19 cellular contexts compared by ENCODE assay signal in genomic region chr5:59645380-59645779, GRCh38.
"Had no signal": no experiment of that assay in that cellular context is flagged by ENCODE, and none has a peak within 500 bp of the region (broad histone marks: within the 10 kb centered on the region; RNA-seq: fewer than 3 reads in every experiment).

No MANE protein-coding gene starts in this region.

- H3K27ac Mint-ChIP-seq: activated CD4-positive, alpha-beta T cell treated with anti-CD3 and anti-CD28 coated beads, Interleukin-2, amount 10 ng/mL, durations not matched to agents 24 days and 14 days; activated CD8-positive, alpha-beta T cell treated with anti-CD3 and anti-CD28 coated beads, Interleukin-2, amount 10 ng/mL, durations not matched to agents 7 days and 5 days; activated naive CD4-positive, alpha-beta T cell treated with anti-CD3 and anti-CD28 coated beads, Interleukin-2, amount 50 U/mL, for 72 hours; nephron progenitor cell; stimulated activated naive CD8-positive, alpha-beta T cell treated with anti-CD3 and anti-CD28 coated beads, Interleukin-15, Interleukin-2, amounts not matched to agents 100 ng/mL and 50 ng/mL, for 24 hours had no signal

- H3K27ac ChIP-seq: adrenal gland, breast epithelium, coronary artery, tibial nerve, uterus had no signal

- H3K36me3 Mint-ChIP-seq: activated naive CD4-positive, alpha-beta T cell treated with anti-CD3 and anti-CD28 coated beads, Interleukin-2, amount 50 U/mL, for 72 hours had no signal

- H3K9me3 ChIP-seq: adrenal gland, breast epithelium, tibial nerve, uterus had no signal

- H3K9me3 Mint-ChIP-seq: activated CD4-positive, alpha-beta T cell treated with anti-CD3 and anti-CD28 coated beads, Interleukin-2, amount 10 ng/mL, durations not matched to agents 24 days and 14 days; activated naive CD4-positive, alpha-beta T cell treated with anti-CD3 and anti-CD28 coated beads, Interleukin-2, amount 50 U/mL, for 72 hours had no signal

- ATAC-seq: activated CD8-positive, alpha-beta T cell treated with anti-CD3 and anti-CD28 coated beads, Interleukin-2, amount 10 ng/mL, durations not matched to agents 7 days and 5 days; activated naive CD4-positive, alpha-beta T cell treated with anti-CD3 and anti-CD28 coated beads, Interleukin-2, amount 50 U/mL, for 72 hours; left lobe of liver had no signal

- H3K27me3 ChIP-seq: adrenal gland, breast epithelium, tibial nerve, uterus had no signal

- H3K4me3 ChIP-seq: adrenal gland, breast epithelium, coronary artery, lung, tibial nerve, uterus had no signal

- DNase-seq: activated CD4-positive, alpha-beta T cell treated with anti-CD3 and anti-CD28 coated beads, Interleukin-2, amount 10 ng/mL, durations not matched to agents 24 days and 14 days; activated CD8-positive, alpha-beta memory T cell treated with anti-CD3 and anti-CD28 coated beads, Interleukin-2, amount 50 U/mL, for 48 hours; activated CD8-positive, alpha-beta T cell treated with anti-CD3 and anti-CD28 coated beads, Interleukin-2, amount 10 ng/mL, durations not matched to agents 7 days and 5 days; activated gamma-delta T cell treated with Interleukin-2 at 50 U/mL for 16 hours; adrenal gland; head of caudate nucleus; midbrain; nephron progenitor cell; occipital lobe; stimulated activated CD4-positive, alpha-beta T cell treated with anti-CD3 and anti-CD28 coated beads, Interleukin-2, amount 100 ng/mL, for 24 hours; T1000; uterus had no signal

- H3K36me3 ChIP-seq: adrenal gland, breast epithelium, tibial nerve, uterus had no signal

- H3K4me3 Mint-ChIP-seq: activated CD4-positive, alpha-beta T cell treated with anti-CD3 and anti-CD28 coated beads, Interleukin-2, amount 10 ng/mL, durations not matched to agents 24 days and 14 days; activated CD8-positive, alpha-beta T cell treated with anti-CD3 and anti-CD28 coated beads, Interleukin-2, amount 10 ng/mL, durations not matched to agents 7 days and 5 days; nephron progenitor cell; stimulated activated naive CD8-positive, alpha-beta T cell treated with anti-CD3 and anti-CD28 coated beads, Interleukin-15, Interleukin-2, amounts not matched to agents 100 ng/mL and 50 ng/mL, for 24 hours had no signal

- H3K4me1 ChIP-seq: adrenal gland, breast epithelium had no signal
